ENCODE assay signal across 1 cellular context in genomic region chr2:226601881-226602280, GRCh38.
TF ChIP-seq lines count a peak whose summit lies in the region.

No MANE protein-coding gene starts in this region.

TF ChIP-seq in SK-N-SH treated with all-trans-retinoic acid at 6 μM for 48 hours, 23 proteins besides CTCF, POLR2A, EP300 and RAD21 (continued from another document):
- no peak for TF ChIP-seq ZFP3 (CRISPR knock-in tag; IDR thresholded peaks at IDR 0.05)
- TF ChIP-seq ESRRG (CRISPR knock-in tag; IDR thresholded peaks at IDR 0.05) = no peak
- no peak for TF ChIP-seq POU6F1 (CRISPR knock-in tag; IDR thresholded peaks at IDR 0.05; ENCODE audit: borderline replicate concordance, low read depth)
- TF ChIP-seq ZFP30 (CRISPR knock-in tag; IDR thresholded peaks at IDR 0.05) = no peak
- no peak for TF ChIP-seq CSRNP3 (CRISPR knock-in tag; IDR thresholded peaks at IDR 0.05)
- no peak for TF ChIP-seq TSHZ2 (CRISPR knock-in tag; IDR thresholded peaks at IDR 0.05)
- TF ChIP-seq PATZ1 (CRISPR knock-in tag; IDR thresholded peaks at IDR 0.05; ENCODE audit: borderline replicate concordance) = no peak
- TF ChIP-seq CSDC2 (CRISPR knock-in tag; IDR thresholded peaks at IDR 0.05) = no peak
- TF ChIP-seq TCF4 (CRISPR knock-in tag; IDR thresholded peaks at IDR 0.05; ENCODE audit: borderline replicate concordance) = no peak
